ENCODE assay signal across 9 cellular contexts in genomic region chr19:2385053-2385721, GRCh38. TPM values are rescaled to one million over a fixed set of nuclear protein-coding genes. Genes with fewer than 3 reads are reported as not detected.
A peak's percentile ranks its signal among the peaks of the same experiment; 100 is the strongest.
DNase-seq lines count a peak whose midpoint lies in the region; ATAC-seq and TF ChIP-seq lines count a peak whose summit lies in the region.
"Had no signal": no experiment of that assay in that cellular context is flagged by ENCODE, and none has a peak within 500 bp of the region (broad histone marks: within the 10 kb centered on the region; RNA-seq: fewer than 3 reads in every experiment).

No MANE protein-coding gene starts in this region.

- H3K27ac Mint-ChIP-seq in activated naive CD4-positive, alpha-beta T cell treated with anti-CD3 and anti-CD28 coated beads for 36 hours, result no peak overlapping the region
- peak overlapping the region; percentile 44 for H3K27ac Mint-ChIP-seq in osteocyte (ENCODE audit: unreplicated experiment)

- peaks cover 5% of the 10 kb centered on the region for H3K9me3 Mint-ChIP-seq in activated naive CD4-positive, alpha-beta T cell treated with anti-CD3 and anti-CD28 coated beads for 36 hours
- peaks cover 4% of the 10 kb centered on the region for H3K9me3 Mint-ChIP-seq in osteocyte (ENCODE audit: unreplicated experiment)

- TF ChIP-seq CTCF in osteocyte (IDR thresholded peaks at IDR 0.05), result no peak

- H3K27me3 ChIP-seq in duodenal mucosa (ENCODE audit: control insufficient read depth in 1 of 2, insufficient read depth in 2 of 2, low read length in 2 of 2), result peaks cover 0 to 3% of the 10 kb centered on the region in 2 donors
- H3K27me3 ChIP-seq: ovary had no signal

- no peak for TF ChIP-seq POLR2A in erythroblast (IDR thresholded peaks at IDR 0.05; ENCODE audit: low read length)

- no peaks in the 10 kb centered on the region for H3K4me1 Mint-ChIP-seq in activated naive CD4-positive, alpha-beta T cell treated with anti-CD3 and anti-CD28 coated beads for 36 hours (ENCODE audit: low read depth)
- H3K4me1 Mint-ChIP-seq in osteocyte (ENCODE audit: unreplicated experiment), result peaks cover 21% of the 10 kb centered on the region

- no peaks in the 10 kb centered on the region for H3K27me3 Mint-ChIP-seq in activated naive CD4-positive, alpha-beta T cell treated with anti-CD3 and anti-CD28 coated beads for 36 hours (ENCODE audit: low read depth)
- peaks cover 12% of the 10 kb centered on the region for H3K27me3 Mint-ChIP-seq in osteocyte (ENCODE audit: unreplicated experiment)

- DNase-seq in activated naive CD4-positive, alpha-beta T cell treated with Interleukin-2 at 50 U/mL for 16 hours, result peak; percentile 4
- DNase-seq in activated naive CD4-positive, alpha-beta T cell treated with anti-CD3 and anti-CD28 coated beads for 36 hours, result no peak
- DNase-seq in NCI-H524 treated with DMSO at 0.1 percent for 48 hours (lab: John Stamatoyannopoulos, UW) (peak; percentile 50), osteocyte (ENCODE audit: extremely low spot score, unreplicated experiment) (no peak), NAMALWA (ENCODE audit: low spot score) (no peak), erythroblast (lab: John Stamatoyannopoulos, UW) (no peak)

- H3K27ac ChIP-seq in duodenal mucosa (ENCODE audit: low read depth, low read length), result no peak overlapping the region
- H3K27ac ChIP-seq: ovary had no signal

- intact Hi-C loops in activated naive CD4-positive, alpha-beta T cell treated with anti-CD3 and anti-CD28 coated beads for 36 hours (cut with micrococcal nuclease), result no loop called here

- H3K4me1 ChIP-seq in duodenal mucosa (ENCODE audit: control insufficient read depth in 1 of 2, insufficient read depth in 2 of 2, low read length in 2 of 2), result no peaks in the 10 kb centered on the region

- CTCF ChIA-PET in activated naive CD4-positive, alpha-beta T cell treated with anti-CD3 and anti-CD28 coated beads for 36 hours (lab: Charles Lee), result interaction anchor here (0.6 kb wide), 1 partner anchor 658 kb away, joined by 6 read pairs; no protein-coding TSS in a partner anchor

- no peak overlapping the region for H3K4me3 Mint-ChIP-seq in activated naive CD4-positive, alpha-beta T cell treated with anti-CD3 and anti-CD28 coated beads for 36 hours
- H3K4me3 Mint-ChIP-seq in osteocyte (ENCODE audit: unreplicated experiment), result no peak overlapping the region

- no peak for ATAC-seq in HG02981 (IDR thresholded peaks at IDR 0.05; ENCODE audit: unreplicated experiment)

- no peaks in the 10 kb centered on the region for H3K36me3 ChIP-seq in duodenal mucosa (ENCODE audit: control insufficient read depth in 1 of 2, insufficient read depth in 2 of 2, low read length in 2 of 2)
- H3K36me3 ChIP-seq: ovary had no signal

- H3K9me3 ChIP-seq in duodenal mucosa (ENCODE audit: control insufficient read depth in 1 of 2, low read length in 2 of 2), result peaks cover 4 to 6% of the 10 kb centered on the region in 2 donors
- H3K9me3 ChIP-seq: ovary had no signal

- H3K4me3 ChIP-seq in duodenal mucosa (ENCODE audit: low read depth in 1 of 2, low read length in 2 of 2), result peak overlapping the region; percentile 30 to 50
- H3K4me3 ChIP-seq: ovary had no signal

- H3K36me3 Mint-ChIP-seq in activated naive CD4-positive, alpha-beta T cell treated with anti-CD3 and anti-CD28 coated beads for 36 hours (ENCODE audit: low read depth), result no peaks in the 10 kb centered on the region
- peaks cover 3% of the 10 kb centered on the region for H3K36me3 Mint-ChIP-seq in osteocyte (ENCODE audit: unreplicated experiment)

- H3K9ac ChIP-seq in duodenal mucosa (ENCODE audit: low read depth in 1 of 2, low read length in 2 of 2), result no peak overlapping the region

RNA-seq across cellular contexts. Expression of gene TMPRSS9, which starts 25.1 kb away (rescaled TPM):
- total RNA-seq in activated naive CD4-positive, alpha-beta T cell treated with anti-CD3 and anti-CD28 coated beads for 36 hours, result not detected
- 0.08 TPM in 1 of 2 replicates, not detected in the other for total RNA-seq in osteocyte

RNA-seq across cellular contexts. Expression of gene TIMM13, which starts 42.2 kb away (rescaled TPM):
- total RNA-seq in activated naive CD4-positive, alpha-beta T cell treated with anti-CD3 and anti-CD28 coated beads for 36 hours, result 10 to 100 TPM; 67.3 to 70.8 TPM
- total RNA-seq in osteocyte, result 108 and 109 TPM in 2 replicates

RNA-seq across cellular contexts. Expression of gene SPPL2B, which starts 56.7 kb away (rescaled TPM):
- total RNA-seq in activated naive CD4-positive, alpha-beta T cell treated with anti-CD3 and anti-CD28 coated beads for 36 hours, result 10 to 100 TPM; 56.8 to 59.6 TPM
- total RNA-seq in osteocyte, result 75.9 and 77.0 TPM in 2 replicates

RNA-seq across cellular contexts. Expression of gene LSM7, which starts 56.8 kb away (rescaled TPM):
- 100 to 1,000 TPM; 162 to 164 TPM for total RNA-seq in activated naive CD4-positive, alpha-beta T cell treated with anti-CD3 and anti-CD28 coated beads for 36 hours
- total RNA-seq in osteocyte, result 77.8 and 81.7 TPM in 2 replicates

Comparison
In these comparisons a context has a peak if more than half of its experiments do, and no peak if none do; other contexts are left out.
1. DNase-seq: peak in activated naive CD4-positive, alpha-beta T cell treated with Interleukin-2 at 50 U/mL for 16 hours (single experiment) and NCI-H524 treated with DMSO at 0.1 percent for 48 hours (single experiment); none in activated naive CD4-positive, alpha-beta T cell treated with anti-CD3 and anti-CD28 coated beads for 36 hours (single experiment), osteocyte (single experiment), NAMALWA (single experiment) and erythroblast (0 of 2).